In genomic region chr10:45972813-45973169, GRCh38 we compare ENCODE assay signal across 8 cellular contexts. TPM values are rescaled to one million over a fixed set of nuclear protein-coding genes. Genes with fewer than 3 reads are reported as not detected.
DNase-seq lines count a peak whose midpoint lies in the region; ATAC-seq, FAIRE-seq and TF ChIP-seq lines count a peak whose summit lies in the region.
"Not testable (repeated sequence)": the region's sequence is repeated elsewhere in the genome, so short reads cannot be mapped to it uniquely, and the experiment has no call there.

No MANE protein-coding gene starts in this region.

- peaks cover 20% of the 10 kb centered on the region for H3K36me3 ChIP-seq in BLaER1
- H3K36me3 ChIP-seq in PC-3 (ENCODE audit: low read depth, low read length); mesendoderm (ENCODE audit: control insufficient read depth, insufficient read depth, low read length); small intestine (ENCODE audit: control insufficient read depth in 2 of 2, insufficient read depth in 2 of 2, low read length in 2 of 2): not testable (repeated sequence)

- POLR2A ChIA-PET in PC-3 (lab: Charles Lee; ENCODE audit: unreplicated experiment) = not testable (repeated sequence)

- H3K4ac ChIP-seq in mesendoderm (ENCODE audit: low read depth, low read length) = not testable (repeated sequence)

- peak overlapping the region; percentile 86 for H3K9ac ChIP-seq in BLaER1
- peak overlapping the region; percentile 85 for H3K9ac ChIP-seq in PC-3 (ENCODE audit: low read length)
- peak overlapping the region; percentile 85 for H3K9ac ChIP-seq in mesendoderm (ENCODE audit: low read length)

- not testable (repeated sequence) for H3K18ac ChIP-seq in mesendoderm (ENCODE audit: low read length)

- H3K27me3 ChIP-seq in BLaER1; PC-3 (ENCODE audit: low read length); mesendoderm (ENCODE audit: insufficient read depth, low read length, poor library complexity); small intestine (ENCODE audit: control insufficient read depth in 2 of 2, insufficient read depth in 2 of 2, low read length in 2 of 2): not testable (repeated sequence)

- no CpG with 5 or more reads among the region's 10 CpGs for WGBS in mesendoderm (ENCODE audit: extremely low coverage, insufficient coverage, low lambda C conversion rate)
- WGBS in small intestine, 3 donors = 0% methylated on average over 9 to 10 of the region's 10 CpGs

- not testable (repeated sequence) for H4K8ac ChIP-seq in mesendoderm (ENCODE audit: low read depth, low read length)

- not testable (repeated sequence) for DNase-seq in PC-3; activated naive CD8-positive, alpha-beta T cell treated with anti-CD3 and anti-CD28 coated beads, Interleukin-2, amount 50 U/mL, for 24 hours; small intestine
- DNase-seq in fibroblast of mammary gland (ENCODE audit: low read depth) = peak; percentile 23
- DNase-seq in mesendoderm = peak; percentile 25

- H4K20me1 ChIP-seq in BLaER1 = peaks cover 51% of the 10 kb centered on the region
- not testable (repeated sequence) for H4K20me1 ChIP-seq in PC-3 (ENCODE audit: low read length)

- peak overlapping the region; percentile 82 for H3K27ac ChIP-seq in BLaER1
- not testable (repeated sequence) for H3K27ac ChIP-seq in PC-3 (ENCODE audit: low read length); mesendoderm (ENCODE audit: low read depth, low read length)
- peak overlapping the region; percentile 32 to 80 for H3K27ac ChIP-seq in small intestine (ENCODE audit: low read depth in 1 of 2, low read length in 1 of 2)

- not testable (repeated sequence) for H3K23ac ChIP-seq in mesendoderm (ENCODE audit: low read length)

- peak overlapping the region; percentile 99 for H3K4me3 Mint-ChIP-seq in activated naive CD8-positive, alpha-beta T cell treated with anti-CD3 and anti-CD28 coated beads, Interleukin-2, amount 50 U/mL, for 24 hours

- H3K4me3 ChIP-seq in BLaER1 (peak overlapping the region; percentile 79), PC-3 (ENCODE audit: low read length) (peak overlapping the region; percentile 83), fibroblast of mammary gland (ENCODE audit: control insufficient read depth, low read depth, low read length) (peak overlapping the region; percentile 76), mesendoderm (ENCODE audit: low read length) (peak overlapping the region; percentile 86), small intestine (ENCODE audit: low read depth in 1 of 2, low read length in 2 of 2) (peak overlapping the region; percentile 57 to 73)

- not testable (repeated sequence) for H3K79me1 ChIP-seq in mesendoderm (ENCODE audit: low read length)

- not testable (repeated sequence) for FAIRE-seq in small intestine (lab: Jason Lieb, UNC)

- not testable (repeated sequence) for H3K9me3 ChIP-seq in BLaER1; PC-3 (ENCODE audit: low read length); small intestine (ENCODE audit: control insufficient read depth, low read depth)

- peaks cover 31% of the 10 kb centered on the region for H3K36me3 Mint-ChIP-seq in activated naive CD8-positive, alpha-beta T cell treated with anti-CD3 and anti-CD28 coated beads, Interleukin-2, amount 50 U/mL, for 24 hours (ENCODE audit: low read depth)

- peak overlapping the region; percentile 87 for H3K56ac ChIP-seq in mesendoderm (ENCODE audit: low read length)

- peak; percentile 8 for ATAC-seq in GM21381 (IDR thresholded peaks at IDR 0.05; ENCODE audit: unreplicated experiment)
- ATAC-seq in HG03196 (IDR thresholded peaks at IDR 0.05; ENCODE audit: unreplicated experiment) = peak; percentile 6
- ATAC-seq in PC-3; activated naive CD8-positive, alpha-beta T cell treated with anti-CD3 and anti-CD28 coated beads, Interleukin-2, amount 50 U/mL, for 24 hours: not testable (repeated sequence)

- not testable (repeated sequence) for TF ChIP-seq CTCF in PC-3 (conservative IDR thresholded peaks at IDR 0.05; ENCODE audit: low read depth, low read length); fibroblast of mammary gland (conservative IDR thresholded peaks at IDR 0.05; ENCODE audit: control insufficient read depth, insufficient read depth, low read depth, low read length)

- H2BK120ac ChIP-seq in mesendoderm (ENCODE audit: low read depth, low read length) = not testable (repeated sequence)

- H3K27ac Mint-ChIP-seq in activated naive CD8-positive, alpha-beta T cell treated with anti-CD3 and anti-CD28 coated beads, Interleukin-2, amount 50 U/mL, for 24 hours = peak overlapping the region; percentile 95

- not testable (repeated sequence) for H3K9me2 ChIP-seq in PC-3 (replicated peaks; ENCODE audit: low read length)

- not testable (repeated sequence) for H2BK15ac ChIP-seq in mesendoderm (replicated peaks; ENCODE audit: low read depth)

- not testable (repeated sequence) for H2AK5ac ChIP-seq in mesendoderm (ENCODE audit: low read length)

- not testable (repeated sequence) for H2BK5ac ChIP-seq in mesendoderm (ENCODE audit: low read length)

- not testable (repeated sequence) for H3K27me3 Mint-ChIP-seq in activated naive CD8-positive, alpha-beta T cell treated with anti-CD3 and anti-CD28 coated beads, Interleukin-2, amount 50 U/mL, for 24 hours

- H3K79me2 ChIP-seq in PC-3 (ENCODE audit: low read length) (peaks cover 68% of the 10 kb centered on the region), mesendoderm (ENCODE audit: control insufficient read depth, insufficient read depth, low read length) (peaks cover 44% of the 10 kb centered on the region)

- peaks cover 31% of the 10 kb centered on the region for H3K4me1 Mint-ChIP-seq in activated naive CD8-positive, alpha-beta T cell treated with anti-CD3 and anti-CD28 coated beads, Interleukin-2, amount 50 U/mL, for 24 hours

- peaks cover 22% of the 10 kb centered on the region for H3K4me1 ChIP-seq in BLaER1
- not testable (repeated sequence) for H3K4me1 ChIP-seq in PC-3 (ENCODE audit: insufficient read depth, low read length); mesendoderm (ENCODE audit: control insufficient read depth, low read depth, low read length); small intestine (ENCODE audit: control insufficient read depth in 2 of 2, insufficient read depth in 1 of 2, low read depth in 1 of 2, low read length in 1 of 2)

- not testable (repeated sequence) for H3F3A ChIP-seq in PC-3 (ENCODE audit: low read length, unreplicated experiment)

- H4K5ac ChIP-seq in mesendoderm (ENCODE audit: low read length) = not testable (repeated sequence)

- H3K9me3 Mint-ChIP-seq in activated naive CD8-positive, alpha-beta T cell treated with anti-CD3 and anti-CD28 coated beads, Interleukin-2, amount 50 U/mL, for 24 hours = not testable (repeated sequence)

- CTCF ChIA-PET in PC-3 (lab: Charles Lee) = not testable (repeated sequence)

- BruUV-seq in PC-3 (replicated peaks; lab: Mats Ljungman, UMichigan) = TSS peak; percentile 69

- H2AFZ ChIP-seq in PC-3 (ENCODE audit: low read length) = peak overlapping the region; percentile 64; the same call in 1 of the 2 replicates

- intact Hi-C loops in PC-3 (cut with micrococcal nuclease) = not testable (repeated sequence)

- H3K4me2 ChIP-seq in BLaER1 (peak overlapping the region; percentile 83), PC-3 (ENCODE audit: low read length) (peak overlapping the region; percentile 79), mesendoderm (ENCODE audit: low read length) (peak overlapping the region; percentile 6)

RNA-seq across cellular contexts. Expression of gene TIMM23, which starts 0.5 kb away (rescaled TPM):
- 97.9 and 99.2 TPM in 2 replicates for total RNA-seq in PC-3 (2014; rRNA removed)
- 139 TPM for polyA plus RNA-seq in mesendoderm (2013, experiment 1 of 2)
- 140 TPM for polyA plus RNA-seq in mesendoderm (2013, experiment 2 of 2)
- 10 to 100 TPM; 71.9 to 91.0 (median 79.2) TPM for polyA plus RNA-seq in small intestine

RNA-seq across cellular contexts. Expression of gene NCOA4, which starts 57.6 kb away (rescaled TPM):
- total RNA-seq in PC-3 (2014; rRNA removed) = 60.0 and 61.7 TPM in 2 replicates
- polyA plus RNA-seq in mesendoderm (2013, experiment 1 of 2) = 58.2 TPM
- polyA plus RNA-seq in mesendoderm (2013, experiment 2 of 2) = 58.6 TPM
- polyA plus RNA-seq in small intestine = 100 to 1,000 TPM in 2 of 3 donors, 10 to 100 TPM in 1; 82.1 to 245 (median 236) TPM

Comparison
In these comparisons a context has a peak if more than half of its experiments do, and no peak if none do; other contexts are left out.
1. H3K4me2 ChIP-seq: peak in every context shown above with its lines; median percentile 83 in BLaER1; 79 in PC-3; 6 in mesendoderm.